ENCODE assay signal across 22 cellular contexts in the genomic region with DNA sequence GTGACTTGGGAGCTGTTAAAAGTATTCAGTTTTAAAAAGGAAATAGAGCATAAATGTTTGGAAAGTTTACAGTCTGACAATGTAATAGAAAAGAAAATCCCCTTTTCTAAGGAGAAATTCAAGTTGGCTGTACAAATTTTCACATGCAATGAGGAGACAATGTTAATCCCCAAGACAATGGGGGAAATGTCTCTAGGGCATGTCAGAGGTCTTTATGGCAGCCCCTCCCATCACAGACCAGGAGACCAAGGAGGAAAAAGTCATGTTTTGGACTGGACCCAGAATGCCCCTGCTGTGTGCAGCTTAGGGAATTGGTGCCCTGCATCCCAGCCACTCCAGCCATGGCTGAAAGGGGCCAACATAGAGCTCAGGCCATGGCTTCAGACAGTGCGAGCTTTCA.
"Had no signal": no experiment of that assay in that cellular context is flagged by ENCODE, and none has a peak within 500 bp of the region (broad histone marks: within the 10 kb centered on the region; RNA-seq: fewer than 3 reads in every experiment).

No MANE protein-coding gene starts in this region.

- H3K27me3 ChIP-seq: colonic mucosa, dorsolateral prefrontal cortex, esophagus muscularis mucosa, esophagus squamous epithelium, foreskin keratinocyte, gastrocnemius medialis, gastroesophageal sphincter, heart left ventricle, heart right ventricle had no signal

- DNase-seq: colonic mucosa; cortex of kidney; dermis blood vessel endothelial cell; dorsolateral prefrontal cortex; effector CD4-positive, alpha-beta T cell; effector CD8-positive, alpha-beta T cell; effector memory CD4-positive, alpha-beta T cell; effector memory CD8-positive, alpha-beta T cell; endodermal cell; erythroblast; esophagus squamous epithelium; foreskin fibroblast; foreskin keratinocyte; foreskin melanocyte; gastrocnemius medialis; glutamatergic neuron; head of caudate nucleus; heart left ventricle; heart right ventricle had no signal

- H3K4me3 ChIP-seq: colonic mucosa, coronary artery, dorsolateral prefrontal cortex, esophagus muscularis mucosa, esophagus squamous epithelium, gastrocnemius medialis, gastroesophageal sphincter, heart left ventricle, heart right ventricle had no signal

- H3K4me1 ChIP-seq: colonic mucosa, esophagus muscularis mucosa, esophagus squamous epithelium, foreskin keratinocyte, gastrocnemius medialis, gastroesophageal sphincter, heart left ventricle, heart right ventricle had no signal

- H3K36me3 ChIP-seq: colonic mucosa, esophagus muscularis mucosa, esophagus squamous epithelium, gastrocnemius medialis, gastroesophageal sphincter, heart left ventricle, heart right ventricle had no signal

- H3K9me3 ChIP-seq: colonic mucosa, esophagus muscularis mucosa, esophagus squamous epithelium, gastrocnemius medialis, gastroesophageal sphincter had no signal
